ENCODE assay signal across 2 cellular contexts in genomic region chr2:171160119-171160629, GRCh38.
A peak's percentile ranks its signal among the peaks of the same experiment; 100 is the strongest.
TF ChIP-seq lines count a peak whose summit lies in the region.

No MANE protein-coding gene starts in this region.

TF ChIP-seq in GM23338, 12 proteins besides CTCF, POLR2A, EP300 and RAD21 (continued from another document):
- TF ChIP-seq POLR2AphosphoS5 (IDR thresholded peaks at IDR 0.05; ENCODE audit: low read depth) (peak; percentile 39; the same call in 1 of the 2 replicates), ETS1 (IDR thresholded peaks at IDR 0.05) (no peak), ZNF331 (CRISPR knock-in tag; IDR thresholded peaks at IDR 0.05; ENCODE audit: low read depth) (no peak)
TF ChIP-seq in GM23338: peak in this region for 1.

TF ChIP-seq in K562, 482 proteins besides CTCF, POLR2A, EP300 and RAD21 (continued from another document and continues in another):
- no peak for TF ChIP-seq TAF15 (IDR thresholded peaks at IDR 0.05; ENCODE audit: low read depth, low read length)
- no peak for TF ChIP-seq ETV5 (CRISPR knock-in tag; IDR thresholded peaks at IDR 0.05; ENCODE audit: low read depth)
- TF ChIP-seq THAP7 (CRISPR knock-in tag; IDR thresholded peaks at IDR 0.05): peak; percentile 76; the same call in 1 of the 2 replicates
- no peak for TF ChIP-seq ZNF586 (CRISPR knock-in tag; conservative IDR thresholded peaks at IDR 0.05)
- TF ChIP-seq NR3C1 (CRISPR knock-in tag; IDR thresholded peaks at IDR 0.05): no peak
- TF ChIP-seq RFX5 (IDR thresholded peaks at IDR 0.05; ENCODE audit: low read depth, low read length): no peak
- TF ChIP-seq TEAD4 (IDR thresholded peaks at IDR 0.05; ENCODE audit: low read length): no peak
- no peak for TF ChIP-seq TEAD4 (CRISPR knock-in tag; IDR thresholded peaks at IDR 0.05; ENCODE audit: borderline replicate concordance)
- TF ChIP-seq, protein P1, sequence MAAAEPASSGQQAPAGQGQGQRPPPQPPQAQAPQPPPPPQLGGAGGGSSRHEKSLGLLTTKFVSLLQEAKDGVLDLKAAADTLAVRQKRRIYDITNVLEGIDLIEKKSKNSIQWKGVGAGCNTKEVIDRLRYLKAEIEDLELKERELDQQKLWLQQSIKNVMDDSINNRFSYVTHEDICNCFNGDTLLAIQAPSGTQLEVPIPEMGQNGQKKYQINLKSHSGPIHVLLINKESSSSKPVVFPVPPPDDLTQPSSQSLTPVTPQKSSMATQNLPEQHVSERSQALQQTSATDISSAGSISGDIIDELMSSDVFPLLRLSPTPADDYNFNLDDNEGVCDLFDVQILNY (CRISPR knock-in tag; IDR thresholded peaks at IDR 0.05): no peak
- peak; percentile 42; the same call in 1 of the 2 replicates for TF ChIP-seq ZNF830 (CRISPR knock-in tag; IDR thresholded peaks at IDR 0.05)
- no peak for TF ChIP-seq FIP1L1 (IDR thresholded peaks at IDR 0.05; ENCODE audit: low read depth, low read length, poor library complexity, severe bottlenecking)
- TF ChIP-seq TAF1 (IDR thresholded peaks at IDR 0.05; ENCODE audit: control insufficient read depth, extremely low read depth, insufficient read depth, low read length, severe bottlenecking): peak; percentile 68
- TF ChIP-seq FOXP1 (CRISPR knock-in tag; IDR thresholded peaks at IDR 0.05): 0 out of 2 replicates have a peak, but pooled peaks have one; percentile 48
- TF ChIP-seq NFIC (IDR thresholded peaks at IDR 0.05): no peak; the same call in 1 of the 2 replicates
- TF ChIP-seq ZNF134 (CRISPR knock-in tag; conservative IDR thresholded peaks at IDR 0.05): no peak
- no peak for TF ChIP-seq FOXP4 (CRISPR knock-in tag; IDR thresholded peaks at IDR 0.05; ENCODE audit: borderline replicate concordance)
- TF ChIP-seq, protein P2, sequence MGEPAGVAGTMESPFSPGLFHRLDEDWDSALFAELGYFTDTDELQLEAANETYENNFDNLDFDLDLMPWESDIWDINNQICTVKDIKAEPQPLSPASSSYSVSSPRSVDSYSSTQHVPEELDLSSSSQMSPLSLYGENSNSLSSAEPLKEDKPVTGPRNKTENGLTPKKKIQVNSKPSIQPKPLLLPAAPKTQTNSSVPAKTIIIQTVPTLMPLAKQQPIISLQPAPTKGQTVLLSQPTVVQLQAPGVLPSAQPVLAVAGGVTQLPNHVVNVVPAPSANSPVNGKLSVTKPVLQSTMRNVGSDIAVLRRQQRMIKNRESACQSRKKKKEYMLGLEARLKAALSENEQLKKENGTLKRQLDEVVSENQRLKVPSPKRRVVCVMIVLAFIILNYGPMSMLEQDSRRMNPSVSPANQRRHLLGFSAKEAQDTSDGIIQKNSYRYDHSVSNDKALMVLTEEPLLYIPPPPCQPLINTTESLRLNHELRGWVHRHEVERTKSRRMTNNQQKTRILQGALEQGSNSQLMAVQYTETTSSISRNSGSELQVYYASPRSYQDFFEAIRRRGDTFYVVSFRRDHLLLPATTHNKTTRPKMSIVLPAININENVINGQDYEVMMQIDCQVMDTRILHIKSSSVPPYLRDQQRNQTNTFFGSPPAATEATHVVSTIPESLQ (CRISPR knock-in tag; IDR thresholded peaks at IDR 0.05): no peak
- TF ChIP-seq, protein P3, sequence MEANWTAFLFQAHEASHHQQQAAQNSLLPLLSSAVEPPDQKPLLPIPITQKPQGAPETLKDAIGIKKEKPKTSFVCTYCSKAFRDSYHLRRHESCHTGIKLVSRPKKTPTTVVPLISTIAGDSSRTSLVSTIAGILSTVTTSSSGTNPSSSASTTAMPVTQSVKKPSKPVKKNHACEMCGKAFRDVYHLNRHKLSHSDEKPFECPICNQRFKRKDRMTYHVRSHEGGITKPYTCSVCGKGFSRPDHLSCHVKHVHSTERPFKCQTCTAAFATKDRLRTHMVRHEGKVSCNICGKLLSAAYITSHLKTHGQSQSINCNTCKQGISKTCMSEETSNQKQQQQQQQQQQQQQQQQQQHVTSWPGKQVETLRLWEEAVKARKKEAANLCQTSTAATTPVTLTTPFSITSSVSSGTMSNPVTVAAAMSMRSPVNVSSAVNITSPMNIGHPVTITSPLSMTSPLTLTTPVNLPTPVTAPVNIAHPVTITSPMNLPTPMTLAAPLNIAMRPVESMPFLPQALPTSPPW (CRISPR knock-in tag; IDR thresholded peaks at IDR 0.05): peak; percentile 88
- TF ChIP-seq, protein P4, sequence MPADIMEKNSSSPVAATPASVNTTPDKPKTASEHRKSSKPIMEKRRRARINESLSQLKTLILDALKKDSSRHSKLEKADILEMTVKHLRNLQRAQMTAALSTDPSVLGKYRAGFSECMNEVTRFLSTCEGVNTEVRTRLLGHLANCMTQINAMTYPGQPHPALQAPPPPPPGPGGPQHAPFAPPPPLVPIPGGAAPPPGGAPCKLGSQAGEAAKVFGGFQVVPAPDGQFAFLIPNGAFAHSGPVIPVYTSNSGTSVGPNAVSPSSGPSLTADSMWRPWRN (IDR thresholded peaks at IDR 0.05; ENCODE audit: low read depth): no peak
- TF ChIP-seq ZNF217 (CRISPR knock-in tag; IDR thresholded peaks at IDR 0.05): no peak
- TF ChIP-seq PHF20 (IDR thresholded peaks at IDR 0.05; ENCODE audit: partially characterized antibody): peak; percentile 46
- TF ChIP-seq HNRNPK (IDR thresholded peaks at IDR 0.05; ENCODE audit: low read depth, low read length, poor library complexity, severe bottlenecking): peak; percentile 90
- peak; percentile 76 for TF ChIP-seq PRPF4 (IDR thresholded peaks at IDR 0.05; ENCODE audit: insufficient read depth, low read depth, low read length, poor library complexity, severe bottlenecking)
- no peak for TF ChIP-seq ILK (tag; IDR thresholded peaks at IDR 0.05; ENCODE audit: borderline replicate concordance, low read depth)
- TF ChIP-seq RNF2 (IDR thresholded peaks at IDR 0.05): no peak
- no peak for TF ChIP-seq ZNF551 (CRISPR knock-in tag; IDR thresholded peaks at IDR 0.05)
- TF ChIP-seq ZNF740 (CRISPR knock-in tag; IDR thresholded peaks at IDR 0.05): peak; percentile 96
- TF ChIP-seq ZNF740 (tag; IDR thresholded peaks at IDR 0.05): peak in 1 of 2 experiments; percentile 98; a peak in 2 of 4 replicates
- TF ChIP-seq NFRKB (IDR thresholded peaks at IDR 0.05; ENCODE audit: low read depth): peak; percentile 96
- TF ChIP-seq PHF8 (IDR thresholded peaks at IDR 0.05; ENCODE audit: borderline replicate concordance, low read length): peak; percentile 15; the same call in 1 of the 2 replicates
- TF ChIP-seq, protein P5, sequence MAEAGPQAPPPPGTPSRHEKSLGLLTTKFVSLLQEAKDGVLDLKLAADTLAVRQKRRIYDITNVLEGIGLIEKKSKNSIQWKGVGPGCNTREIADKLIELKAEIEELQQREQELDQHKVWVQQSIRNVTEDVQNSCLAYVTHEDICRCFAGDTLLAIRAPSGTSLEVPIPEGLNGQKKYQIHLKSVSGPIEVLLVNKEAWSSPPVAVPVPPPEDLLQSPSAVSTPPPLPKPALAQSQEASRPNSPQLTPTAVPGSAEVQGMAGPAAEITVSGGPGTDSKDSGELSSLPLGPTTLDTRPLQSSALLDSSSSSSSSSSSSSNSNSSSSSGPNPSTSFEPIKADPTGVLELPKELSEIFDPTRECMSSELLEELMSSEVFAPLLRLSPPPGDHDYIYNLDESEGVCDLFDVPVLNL (CRISPR knock-in tag; IDR thresholded peaks at IDR 0.05; ENCODE audit: low read depth): no peak
- TF ChIP-seq ZNF121 (CRISPR knock-in tag; conservative IDR thresholded peaks at IDR 0.05): no peak
- TF ChIP-seq PHTF2 (CRISPR knock-in tag; IDR thresholded peaks at IDR 0.05): no peak
- TF ChIP-seq NCOR1 (IDR thresholded peaks at IDR 0.05): peak; percentile 34; the same call in 1 of the 2 replicates
- TF ChIP-seq RB1 (IDR thresholded peaks at IDR 0.05; ENCODE audit: low read depth): no peak
- TF ChIP-seq MYC (IDR thresholded peaks at IDR 0.05; ENCODE audit: low read depth, low read length): no peak; the same call in none of the 2 replicates
- TF ChIP-seq MYC (CRISPR knock-in tag; IDR thresholded peaks at IDR 0.05; ENCODE audit: borderline replicate concordance, low read depth): peak; percentile 22; the same call in 1 of the 2 replicates
- TF ChIP-seq TEAD1 (CRISPR knock-in tag; IDR thresholded peaks at IDR 0.05): peak in 1 of 2 experiments; percentile 49; a peak in 1 of 4 replicates
- TF ChIP-seq PCBP2 (IDR thresholded peaks at IDR 0.05; ENCODE audit: low read depth, low read length, poor library complexity, severe bottlenecking): peak; percentile 98
- TF ChIP-seq SMARCC2 (IDR thresholded peaks at IDR 0.05; ENCODE audit: low read depth): no peak
- no peak for TF ChIP-seq ZC3H11A (IDR thresholded peaks at IDR 0.05; ENCODE audit: low read depth, low read length)
- no peak for TF ChIP-seq FOXM1 (IDR thresholded peaks at IDR 0.05; ENCODE audit: low read depth)
- TF ChIP-seq FOXM1 (CRISPR knock-in tag; IDR thresholded peaks at IDR 0.05; ENCODE audit: low read depth): no peak
- no peak for TF ChIP-seq BCLAF1 (IDR thresholded peaks at IDR 0.05; ENCODE audit: borderline replicate concordance in 1 of 2, control insufficient read depth in 1 of 2, low read depth in 2 of 2, low read length in 1 of 2)
- TF ChIP-seq ZNF253 (CRISPR knock-in tag; conservative IDR thresholded peaks at IDR 0.05): no peak
- TF ChIP-seq ZNF316 (IDR thresholded peaks at IDR 0.05): peak; percentile 19; the same call in 1 of the 2 replicates
- TF ChIP-seq, protein P6, sequence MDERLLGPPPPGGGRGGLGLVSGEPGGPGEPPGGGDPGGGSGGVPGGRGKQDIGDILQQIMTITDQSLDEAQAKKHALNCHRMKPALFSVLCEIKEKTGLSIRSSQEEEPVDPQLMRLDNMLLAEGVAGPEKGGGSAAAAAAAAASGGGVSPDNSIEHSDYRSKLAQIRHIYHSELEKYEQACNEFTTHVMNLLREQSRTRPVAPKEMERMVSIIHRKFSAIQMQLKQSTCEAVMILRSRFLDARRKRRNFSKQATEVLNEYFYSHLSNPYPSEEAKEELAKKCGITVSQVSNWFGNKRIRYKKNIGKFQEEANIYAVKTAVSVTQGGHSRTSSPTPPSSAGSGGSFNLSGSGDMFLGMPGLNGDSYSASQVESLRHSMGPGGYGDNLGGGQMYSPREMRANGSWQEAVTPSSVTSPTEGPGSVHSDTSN (CRISPR knock-in tag; IDR thresholded peaks at IDR 0.05; ENCODE audit: low read depth): no peak
- TF ChIP-seq, protein P6 (tag; conservative IDR thresholded peaks at IDR 0.05; ENCODE audit: low read depth): no peak
- TF ChIP-seq, protein P7, sequence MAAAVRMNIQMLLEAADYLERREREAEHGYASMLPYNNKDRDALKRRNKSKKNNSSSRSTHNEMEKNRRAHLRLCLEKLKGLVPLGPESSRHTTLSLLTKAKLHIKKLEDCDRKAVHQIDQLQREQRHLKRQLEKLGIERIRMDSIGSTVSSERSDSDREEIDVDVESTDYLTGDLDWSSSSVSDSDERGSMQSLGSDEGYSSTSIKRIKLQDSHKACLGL (CRISPR knock-in tag; IDR thresholded peaks at IDR 0.05; ENCODE audit: borderline replicate concordance, poor library complexity, severe bottlenecking): no peak
- TF ChIP-seq TAF9B (IDR thresholded peaks at IDR 0.05; ENCODE audit: partially characterized antibody): peak; percentile 73
- no peak for TF ChIP-seq TRIM24 (IDR thresholded peaks at IDR 0.05)
- no peak for TF ChIP-seq CHD2 (IDR thresholded peaks at IDR 0.05; ENCODE audit: low read depth, low read length)
